In genomic region chr2:13597176-13597575, GRCh38 we compare ENCODE assay signal across 16 cellular contexts.
"Had no signal": no experiment of that assay in that cellular context is flagged by ENCODE, and none has a peak within 500 bp of the region (broad histone marks: within the 10 kb centered on the region; RNA-seq: fewer than 3 reads in every experiment).

No MANE protein-coding gene starts in this region.

- H3K9ac ChIP-seq: parathyroid adenoma had no signal

- H3K27me3 ChIP-seq: foreskin keratinocyte, right lobe of liver, stomach, thyroid gland, vagina had no signal

- H2AFZ ChIP-seq: parathyroid adenoma had no signal

- DNase-seq: effector memory CD8-positive, alpha-beta T cell; foreskin keratinocyte; left ventricle myocardium superior; lower lobe of right lung; naive thymus-derived CD8-positive, alpha-beta T cell; occipital lobe; right lobe of liver; stimulated activated CD4-positive, alpha-beta T cell treated with anti-CD3 and anti-CD28 coated beads, Interleukin-2, amount 100 ng/mL, for 24 hours; stimulated activated CD4-positive, alpha-beta T cell treated with anti-CD3 and anti-CD28 coated beads, Interleukin-4, amount 100 ng/mL, for 24 hours; stimulated activated naive CD4-positive, alpha-beta T cell treated with Interleukin-2 at 50 U/mL for 16 hours; stomach; thyroid gland; trophoblast cell had no signal

- H3K4me1 ChIP-seq: lower lobe of right lung, parathyroid adenoma, right lobe of liver, stomach, thyroid gland, vagina had no signal

- H3K9me3 ChIP-seq: lower lobe of right lung, right lobe of liver, stomach, thyroid gland, vagina had no signal

- H3K36me3 ChIP-seq: lower lobe of right lung, right lobe of liver, stomach, thyroid gland, vagina had no signal

- H3K79me2 ChIP-seq: parathyroid adenoma had no signal

- H3K27ac ChIP-seq: coronary artery, foreskin keratinocyte, lower lobe of right lung, parathyroid adenoma, right lobe of liver, stomach, thyroid gland, vagina had no signal

- H3K4me3 ChIP-seq: coronary artery, lower lobe of right lung, right lobe of liver, stomach, thyroid gland, vagina had no signal
